In the genomic region with DNA sequence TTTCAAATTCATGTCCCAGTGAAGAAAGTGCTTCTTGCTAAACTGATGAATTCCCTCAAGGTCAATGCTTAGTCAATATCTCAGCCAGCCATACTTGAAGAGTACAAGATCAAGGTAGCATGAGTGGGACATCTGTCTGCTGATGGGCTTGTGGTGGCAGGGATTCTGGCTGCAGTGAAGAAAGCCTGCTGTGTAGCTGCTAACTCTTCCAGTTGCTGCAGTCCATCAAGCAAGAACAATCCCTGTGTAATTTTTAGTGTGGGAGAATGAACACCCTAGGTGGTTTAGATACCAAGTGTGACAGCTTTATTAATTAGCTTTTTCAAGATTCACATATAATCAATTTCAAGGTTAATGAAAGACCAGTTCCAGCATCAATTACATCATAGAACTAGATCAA, we compare ENCODE assay signal across 40 cellular contexts.
"Had no signal": no experiment of that assay in that cellular context is flagged by ENCODE, and none has a peak within 500 bp of the region (broad histone marks: within the 10 kb centered on the region; RNA-seq: fewer than 3 reads in every experiment).

No MANE protein-coding gene starts in this region.

- H3K27ac Mint-ChIP-seq: activated B cell treated with CpG ODN at 0.5 μM for 24 hours; activated CD4-positive, alpha-beta memory T cell treated with anti-CD3 and anti-CD28 coated beads for 36 hours; activated CD4-positive, alpha-beta T cell treated with anti-CD3 and anti-CD28 coated beads, Interleukin-2, amount 10 ng/mL, durations not matched to agents 24 days and 14 days; activated CD8-positive, alpha-beta T cell treated with anti-CD3 and anti-CD28 coated beads for 36 hours; activated naive CD4-positive, alpha-beta T cell treated with anti-CD3 and anti-CD28 coated beads for 36 hours; activated naive CD4-positive, alpha-beta T cell treated with anti-CD3 and anti-CD28 coated beads, Interleukin-2, amount 50 U/mL, for 72 hours; activated naive CD8-positive, alpha-beta T cell treated with anti-CD3 and anti-CD28 coated beads for 36 hours; activated T-cell treated with anti-CD3 and anti-CD28 coated beads, Interleukin-2, amount 50 U/mL, for 72 hours; activated T-helper 1 cell treated with anti-CD3 and anti-CD28 coated beads, Interleukin-12 subunit alpha, Interleukin-12 subunit beta, Interleukin-2, Interleukin-4 antibody, amounts not matched to agents 30 ng/mL and 10 ng/mL and 1 ng/mL, durations not matched to agents 14 hours and 24 hours and 36 hours; activated T-helper 17 cell treated with anti-CD3 and anti-CD28 coated beads, Interleukin-2, amount 50 U/mL, for 72 hours; T-helper 1 cell treated with Interleukin-12 subunit alpha and Interleukin-12 subunit beta and Interleukin-4 antibody, amounts not matched to agents 30 μg/mL and 1 μg/mL, for 36 hours; T-helper 2 cell treated with Interferon-gamma antibody and Interleukin-4, amounts not matched to agents 5 μg/mL and 100 μg/mL, for 36 hours had no signal

- DNase-seq: activated B cell treated with CpG ODN at 0.5 μM for 24 hours; activated CD4-positive, alpha-beta memory T cell treated with anti-CD3 and anti-CD28 coated beads for 36 hours; activated CD4-positive, alpha-beta T cell treated with anti-CD3 and anti-CD28 coated beads for 4 hours; activated CD4-positive, alpha-beta T cell treated with anti-CD3 and anti-CD28 coated beads, Interleukin-2, amount 10 ng/mL, durations not matched to agents 24 days and 14 days; activated CD4-positive, alpha-beta T cell treated with anti-CD3 and anti-CD28 coated beads, Interleukin-2, amount 50 U/mL, for 1 hour; activated CD4-positive, alpha-beta T cell treated with anti-CD3 and anti-CD28 coated beads, Interleukin-2, amount 50 U/mL, for 4 hours; activated CD4-positive, CD25-positive, alpha-beta regulatory T cell treated with anti-CD3 and anti-CD28 coated beads, Interleukin-2, amount 50 U/mL, for 72 hours; activated CD8-positive, alpha-beta memory T cell treated with anti-CD3 and anti-CD28 coated beads, Interleukin-2, amount 50 U/mL, for 4 hours; activated CD8-positive, alpha-beta T cell treated with anti-CD3 and anti-CD28 coated beads for 36 hours; activated effector memory CD4-positive, alpha-beta T cell treated with anti-CD3 and anti-CD28 coated beads, Interleukin-2, amount 50 U/mL, for 16 hours; activated gamma-delta T cell treated with Interleukin-2 at 50 U/mL for 16 hours; activated naive CD4-positive, alpha-beta T cell; activated naive CD4-positive, alpha-beta T cell treated with anti-CD3 and anti-CD28 coated beads for 36 hours; activated naive CD4-positive, alpha-beta T cell treated with anti-CD3 and anti-CD28 coated beads, Interleukin-2, amount 50 U/mL, for 16 hours; activated naive CD8-positive, alpha-beta T cell treated with anti-CD3 and anti-CD28 coated beads for 36 hours; activated T-cell treated with anti-CD3 and anti-CD28 coated beads for 4 hours; activated T-cell treated with anti-CD3 and anti-CD28 coated beads, Interleukin-2, amount 50 U/mL, for 1 hour; activated T-cell treated with anti-CD3 and anti-CD28 coated beads, Interleukin-2, amount 50 U/mL, for 4 hours; activated T-cell treated with anti-CD3 and anti-CD28 coated beads, Interleukin-2, amount 50 U/mL, for 72 hours; adrenal gland; amniotic stem cell; aorta; body of pancreas; brain microvascular endothelial cell; caudate nucleus; cerebellar nuclear complex; T-helper 1 cell; T-helper 2 cell; T-helper 9 cell had no signal

- H3K9me3 Mint-ChIP-seq: activated B cell treated with CpG ODN at 0.5 μM for 24 hours had no signal

- H3K27me3 Mint-ChIP-seq: activated B cell treated with CpG ODN at 0.5 μM for 24 hours; activated CD4-positive, alpha-beta memory T cell treated with anti-CD3 and anti-CD28 coated beads for 36 hours; activated CD4-positive, alpha-beta T cell treated with anti-CD3 and anti-CD28 coated beads, Interleukin-2, amount 10 ng/mL, durations not matched to agents 24 days and 14 days; activated CD8-positive, alpha-beta T cell treated with anti-CD3 and anti-CD28 coated beads for 36 hours; activated naive CD8-positive, alpha-beta T cell treated with anti-CD3 and anti-CD28 coated beads for 36 hours; activated T-helper 17 cell treated with anti-CD3 and anti-CD28 coated beads, Interleukin-2, amount 50 U/mL, for 72 hours; central memory CD8-positive, alpha-beta T cell had no signal

- H3K4me1 ChIP-seq: adrenal gland, body of pancreas, breast epithelium had no signal

- H3K36me3 ChIP-seq: adrenal gland, brain microvascular endothelial cell, breast epithelium, cardiac muscle cell had no signal

- H3K27me3 ChIP-seq: adrenal gland, body of pancreas, brain microvascular endothelial cell, breast epithelium, cardiac muscle cell had no signal

- FAIRE-seq: astrocyte, TTC549 had no signal

- H3K4me3 ChIP-seq: adrenal gland, body of pancreas, breast epithelium, cardiac muscle cell had no signal

- H3K9me3 ChIP-seq: adrenal gland, body of pancreas, breast epithelium had no signal

- H3K4me3 Mint-ChIP-seq: activated B cell treated with CpG ODN at 0.5 μM for 24 hours; activated CD4-positive, alpha-beta memory T cell treated with anti-CD3 and anti-CD28 coated beads for 36 hours; activated CD4-positive, alpha-beta T cell treated with anti-CD3 and anti-CD28 coated beads, Interleukin-2, amount 10 ng/mL, durations not matched to agents 24 days and 14 days; activated CD8-positive, alpha-beta T cell treated with anti-CD3 and anti-CD28 coated beads for 36 hours; activated naive CD4-positive, alpha-beta T cell treated with anti-CD3 and anti-CD28 coated beads for 36 hours; activated naive CD8-positive, alpha-beta T cell treated with anti-CD3 and anti-CD28 coated beads for 36 hours; activated T-cell treated with anti-CD3 and anti-CD28 coated beads, Interleukin-2, amount 50 U/mL, for 4 hours; activated T-cell treated with anti-CD3 and anti-CD28 coated beads, Interleukin-2, amount 50 U/mL, for 72 hours; activated T-helper 1 cell treated with anti-CD3 and anti-CD28 coated beads, Interleukin-12 subunit alpha, Interleukin-12 subunit beta, Interleukin-2, Interleukin-4 antibody, amounts not matched to agents 30 ng/mL and 10 ng/mL and 1 ng/mL, durations not matched to agents 14 hours and 24 hours and 36 hours; activated T-helper 17 cell treated with anti-CD3 and anti-CD28 coated beads, Interleukin-2, amount 50 U/mL, for 72 hours; central memory CD8-positive, alpha-beta T cell; T-helper 1 cell treated with Interleukin-12 subunit alpha and Interleukin-12 subunit beta and Interleukin-4 antibody, amounts not matched to agents 30 μg/mL and 1 μg/mL, for 36 hours; T-helper 2 cell treated with Interferon-gamma antibody and Interleukin-4, amounts not matched to agents 5 μg/mL and 100 μg/mL, for 36 hours had no signal

- H3K4me1 Mint-ChIP-seq: activated B cell treated with CpG ODN at 0.5 μM for 24 hours; activated CD4-positive, alpha-beta T cell treated with anti-CD3 and anti-CD28 coated beads, Interleukin-2, amount 10 ng/mL, durations not matched to agents 24 days and 14 days; activated naive CD8-positive, alpha-beta T cell treated with anti-CD3 and anti-CD28 coated beads for 36 hours; activated T-helper 17 cell treated with anti-CD3 and anti-CD28 coated beads, Interleukin-2, amount 50 U/mL, for 72 hours; central memory CD8-positive, alpha-beta T cell had no signal

- H3K27ac ChIP-seq: adrenal gland, body of pancreas, brain microvascular endothelial cell, breast epithelium, cardiac muscle cell, VCaP had no signal

- H3K36me3 Mint-ChIP-seq: activated CD4-positive, alpha-beta memory T cell treated with anti-CD3 and anti-CD28 coated beads for 36 hours; activated naive CD4-positive, alpha-beta T cell treated with anti-CD3 and anti-CD28 coated beads, Interleukin-2, amount 50 U/mL, for 72 hours; activated naive CD8-positive, alpha-beta T cell treated with anti-CD3 and anti-CD28 coated beads for 36 hours had no signal
